13 cellular contexts compared by ENCODE assay signal in genomic region chr13:76523740-76524382, GRCh38.
DNase-seq lines count a peak whose midpoint lies in the region; ATAC-seq and TF ChIP-seq lines count a peak whose summit lies in the region.
"Had no signal": no experiment of that assay in that cellular context is flagged by ENCODE, and none has a peak within 500 bp of the region (broad histone marks: within the 10 kb centered on the region; RNA-seq: fewer than 3 reads in every experiment).

No MANE protein-coding gene starts in this region.

- no peaks in the 10 kb centered on the region for H3K36me3 ChIP-seq in mucosa of descending colon (ENCODE audit: low read depth)
- H3K36me3 ChIP-seq: brain microvascular endothelial cell had no signal

- DNase-seq in sciatic nerve (ENCODE audit: low spot score), result no peak
- DNase-seq in left cardiac atrium, result no peak
- DNase-seq in mucosa of descending colon, result no peak
- DNase-seq: activated CD4-positive, CD25-positive, alpha-beta regulatory T cell treated with anti-CD3 and anti-CD28 coated beads, Interleukin-2, amount 50 U/mL, for 72 hours; brain microvascular endothelial cell; CD4-positive, CD25-positive, alpha-beta regulatory T cell; Kasumi-1; natural killer cell; SW 1271 had no signal

- H3K4me3 ChIP-seq in mucosa of descending colon, result no peak overlapping the region

- H3K9me3 ChIP-seq in mucosa of descending colon, result no peaks in the 10 kb centered on the region

- intact Hi-C loops in sciatic nerve (cut with DNase I) (no loop called here), left cardiac atrium (cut with DNase I) (no loop called here), mucosa of descending colon (cut with DNase I, micrococcal nuclease) (no loop called here)

- no peak for TF ChIP-seq CTCF in mucosa of descending colon (IDR thresholded peaks at IDR 0.05)

- ATAC-seq in GM19025 (IDR thresholded peaks at IDR 0.05; ENCODE audit: low read depth, unreplicated experiment), result peak; percentile 62
- peak; percentile 94 for ATAC-seq in HG02610 (IDR thresholded peaks at IDR 0.05; ENCODE audit: unreplicated experiment)
- ATAC-seq in HG03460 (IDR thresholded peaks at IDR 0.05; ENCODE audit: unreplicated experiment), result peak; percentile 69
- ATAC-seq in sciatic nerve, result peak; percentile 38
- no peak for ATAC-seq in GM21423 (IDR thresholded peaks at IDR 0.05; ENCODE audit: unreplicated experiment)
- ATAC-seq in left cardiac atrium, result no peak
- no peak for ATAC-seq in mucosa of descending colon
- ATAC-seq: natural killer cell had no signal

- no peaks in the 10 kb centered on the region for H3K4me1 ChIP-seq in mucosa of descending colon (ENCODE audit: low read depth)

Comparison
In these comparisons a context has a peak if more than half of its experiments do, and no peak if none do; other contexts are left out.
1. ATAC-seq: peak in GM19025 (single experiment), HG02610 (single experiment), HG03460 (single experiment) and sciatic nerve (single experiment); none in GM21423 (single experiment), left cardiac atrium (0 of 2) and mucosa of descending colon (single experiment).